In genomic region chr4:88697588-88698329, GRCh38 we compare ENCODE assay signal across 1 cellular context.
TF ChIP-seq lines count a peak whose summit lies in the region.

TSS of gene NAP1L5 (minus strand) at chr4:88697829. CDS start at chr4:88697754, 75 bp downstream.

TF ChIP-seq in WTC11, 78 proteins besides CTCF, POLR2A, EP300 and RAD21 (continued from another document and continues in another):
- TF ChIP-seq AR (CRISPR knock-in tag; IDR thresholded peaks at IDR 0.05) (no peak), HMGA2 (CRISPR knock-in tag; IDR thresholded peaks at IDR 0.05) (no peak), JAZF1 (CRISPR knock-in tag; IDR thresholded peaks at IDR 0.05) (no peak), NFATC4 (CRISPR knock-in tag; IDR thresholded peaks at IDR 0.05) (no peak), FOXK1 (CRISPR knock-in tag; IDR thresholded peaks at IDR 0.05) (no peak), GRHL2 (CRISPR knock-in tag; IDR thresholded peaks at IDR 0.05; ENCODE audit: insufficient replicate concordance, severe bottlenecking) (no peak), GABPB1 (CRISPR knock-in tag; IDR thresholded peaks at IDR 0.05) (no peak), SP1 (CRISPR knock-in tag; conservative IDR thresholded peaks at IDR 0.05) (peak; percentile 61), MXD4 (CRISPR knock-in tag; IDR thresholded peaks at IDR 0.05; ENCODE audit: borderline replicate concordance) (no peak), TP53 (CRISPR knock-in tag; IDR thresholded peaks at IDR 0.05) (no peak), E2F5 (CRISPR knock-in tag; IDR thresholded peaks at IDR 0.05) (no peak), ZNF219 (CRISPR knock-in tag; IDR thresholded peaks at IDR 0.05; ENCODE audit: borderline replicate concordance) (no peak), SMAD4 (CRISPR knock-in tag; IDR thresholded peaks at IDR 0.05) (no peak), ZNF138 (CRISPR knock-in tag; conservative IDR thresholded peaks at IDR 0.05) (no peak), ATF1 (CRISPR knock-in tag; IDR thresholded peaks at IDR 0.05) (no peak), ZNF263 (CRISPR knock-in tag; IDR thresholded peaks at IDR 0.05; ENCODE audit: low read depth) (no peak), PRDM15 (CRISPR knock-in tag; IDR thresholded peaks at IDR 0.05) (no peak), SMAD3 (CRISPR knock-in tag; IDR thresholded peaks at IDR 0.05; ENCODE audit: borderline replicate concordance) (0 out of 2 replicates have a peak, but pooled peaks have one; percentile 20), HMGXB4 (CRISPR knock-in tag; IDR thresholded peaks at IDR 0.05) (no peak), CBFB (CRISPR knock-in tag; IDR thresholded peaks at IDR 0.05; ENCODE audit: low read depth) (no peak), PREB (CRISPR knock-in tag; IDR thresholded peaks at IDR 0.05; ENCODE audit: borderline replicate concordance) (no peak), FOXP4 (CRISPR knock-in tag; IDR thresholded peaks at IDR 0.05) (0 out of 2 replicates have a peak, but pooled peaks have one; percentile 1), PRRX2 (CRISPR knock-in tag; IDR thresholded peaks at IDR 0.05) (no peak), JUN (CRISPR knock-in tag; IDR thresholded peaks at IDR 0.05) (no peak), ATF6 (CRISPR knock-in tag; IDR thresholded peaks at IDR 0.05) (no peak), OVOL2 (CRISPR knock-in tag; IDR thresholded peaks at IDR 0.05; ENCODE audit: borderline replicate concordance) (no peak), ZNF512 (CRISPR knock-in tag; IDR thresholded peaks at IDR 0.05; ENCODE audit: borderline replicate concordance) (no peak), ZNF425 (CRISPR knock-in tag; conservative IDR thresholded peaks at IDR 0.05) (no peak), CREM (CRISPR knock-in tag; IDR thresholded peaks at IDR 0.05) (peak; percentile 43; the same call in 1 of the 2 replicates), ZNF671 (CRISPR knock-in tag; IDR thresholded peaks at IDR 0.05) (no peak), RORB (CRISPR knock-in tag; IDR thresholded peaks at IDR 0.05) (no peak), ZNF396 (CRISPR knock-in tag; IDR thresholded peaks at IDR 0.05; ENCODE audit: borderline replicate concordance) (no peak), ATF3 (CRISPR knock-in tag; conservative IDR thresholded peaks at IDR 0.05) (no peak), FOXP1 (CRISPR knock-in tag; IDR thresholded peaks at IDR 0.05; ENCODE audit: borderline replicate concordance) (no peak), USF1 (CRISPR knock-in tag; IDR thresholded peaks at IDR 0.05) (peak; percentile 96), ZBTB43 (CRISPR knock-in tag; IDR thresholded peaks at IDR 0.05) (no peak), ZNF423 (CRISPR knock-in tag; IDR thresholded peaks at IDR 0.05) (no peak), ELF4 (CRISPR knock-in tag; IDR thresholded peaks at IDR 0.05; ENCODE audit: low read depth) (no peak), ZBTB21 (CRISPR knock-in tag; IDR thresholded peaks at IDR 0.05; ENCODE audit: borderline replicate concordance) (peak; percentile 78), ZNF232 (CRISPR knock-in tag; IDR thresholded peaks at IDR 0.05) (no peak)
